Comparison of ENCODE assay signal across 8 cellular contexts in genomic region chr19:19170053-19170945, GRCh38. TPM values are rescaled to one million over a fixed set of nuclear protein-coding genes. Genes with fewer than 3 reads are reported as not detected.
A peak's percentile ranks its signal among the peaks of the same experiment; 100 is the strongest.
DNase-seq lines count a peak whose midpoint lies in the region; ATAC-seq and TF ChIP-seq lines count a peak whose summit lies in the region.

Gene MEF2B, minus strand, starts transcription at chr19:19170263. Its CDS starts 19,528 bp downstream, at chr19:19150735.

- H3K4me3 Mint-ChIP-seq in CD14-positive monocyte = peak within 1 kb of the TSS; percentile 58 to 78

- CTCF ChIA-PET in PC-9 (lab: Charles Lee) = interaction anchor here (0.6 kb wide), 1 partner anchor 1069 kb away, joined by 8 read pairs; no protein-coding TSS in a partner anchor

- H3K9me3 Mint-ChIP-seq in CD14-positive monocyte = peaks cover 0 to 3% (median 0%) of the 10 kb centered on the region in 7 donors

- H3K27me3 ChIP-seq in PC-9 (ENCODE audit: insufficient read depth, low read depth) (no peaks in the 10 kb centered on the region), testis (no peaks in the 10 kb centered on the region)

- H3K27me3 Mint-ChIP-seq in CD14-positive monocyte (ENCODE audit: low read depth in 3 of 3) = peaks cover 8 to 20% (median 12%) of the 10 kb centered on the region in 3 donors

- H4K20me1 ChIP-seq in PC-9 (ENCODE audit: insufficient read depth) = no peaks in the 10 kb centered on the region

- WGBS in testis, 2 donors = 31 to 36% methylated on average over 30 to 57 of the region's 57 CpGs

- no TSS peak for BruUV-seq in PC-9 (replicated peaks; lab: Mats Ljungman, UMichigan)

- H2AFZ ChIP-seq in PC-9 = no peak within 1 kb of the TSS

- TF ChIP-seq POLR2A in testis (IDR thresholded peaks at IDR 0.05) = no peak

- H3K27ac ChIP-seq in PC-9 (no peak within 1 kb of the TSS), testis (no peak within 1 kb of the TSS)

- POLR2A ChIA-PET in PC-9 (lab: Charles Lee; ENCODE audit: unreplicated experiment) = interaction anchor here (0.6 kb wide), 1 partner anchor 1028 kb away, joined by 3 read pairs; no protein-coding TSS in a partner anchor

- peak within 1 kb of the TSS in 3 of 7 donors; percentile 38 to 62 (median 56) for H3K27ac Mint-ChIP-seq in CD14-positive monocyte

- H3K4me3 ChIP-seq in PC-9 = no peak within 1 kb of the TSS
- peak within 1 kb of the TSS in 1 of 2 donors; percentile 43 for H3K4me3 ChIP-seq in testis

- H3K9me3 ChIP-seq in PC-9 (ENCODE audit: insufficient read depth, low read depth) = no peaks in the 10 kb centered on the region
- no peaks in the 10 kb centered on the region for H3K9me3 ChIP-seq in testis

- no peaks in the 10 kb centered on the region for H3K9me2 ChIP-seq in PC-9 (ENCODE audit: insufficient read depth)

- peak within 1 kb of the TSS; percentile 61 for H3K4me2 ChIP-seq in PC-9

- no peaks in the 10 kb centered on the region for H3K36me3 ChIP-seq in PC-9 (ENCODE audit: low read depth)
- no peaks in the 10 kb centered on the region for H3K36me3 ChIP-seq in testis (ENCODE audit: low read depth, missing control alignments)

- ATAC-seq in HG03469 (IDR thresholded peaks at IDR 0.05; ENCODE audit: unreplicated experiment) (peak; percentile 71), omental fat pad (ENCODE audit: low FRiP score) (peak; percentile 78)

- H3K4me1 ChIP-seq in PC-9 (replicated peaks; ENCODE audit: insufficient read depth) (peaks cover 9% of the 10 kb centered on the region), testis (no peaks in the 10 kb centered on the region)

- H3K79me2 ChIP-seq in PC-9 (ENCODE audit: low read depth) = no peaks in the 10 kb centered on the region

- peak; percentile 77 for DNase-seq in CD14-positive monocyte (ENCODE audit: low spot score)
- peak; percentile 85 for DNase-seq in GM19240 (ENCODE audit: insufficient read length, low spot score)
- peak; percentile 44 to 76 for DNase-seq in PC-9
- peak; percentile 63 for DNase-seq in activated T-helper 9 cell treated with anti-CD3 and anti-CD28 coated beads, Interleukin-2, amount 50 U/mL, for 16 hours (ENCODE audit: low read depth)
- DNase-seq in foreskin melanocyte = peak; percentile 30
- peak; percentile 51 for DNase-seq in omental fat pad (ENCODE audit: low spot score)
- peak; percentile 87 for DNase-seq in testis

- H3K4me1 Mint-ChIP-seq in CD14-positive monocyte = peaks cover 24% of the 10 kb centered on the region

- TF ChIP-seq CTCF in CD14-positive monocyte (IDR thresholded peaks at IDR 0.05) = no peak
- TF ChIP-seq CTCF in PC-9 (conservative IDR thresholded peaks at IDR 0.05) = no peak
- no peak for TF ChIP-seq CTCF in omental fat pad (IDR thresholded peaks at IDR 0.05)
- TF ChIP-seq CTCF in testis (IDR thresholded peaks at IDR 0.05) = no peak

- H3F3A ChIP-seq in PC-9 (ENCODE audit: insufficient read depth, low read depth) = peaks cover 14% of the 10 kb centered on the region; the same call in 1 of the 2 replicates

- intact Hi-C loops in CD14-positive monocyte (cut with micrococcal nuclease) = no loop called here
- intact Hi-C loops in PC-9 (cut with micrococcal nuclease; ENCODE audit: unreplicated experiment) = no loop called here
- intact Hi-C loops in testis (cut with DNase I; ENCODE audit: low total_unique reads) = no loop called here

- H3K36me3 Mint-ChIP-seq in CD14-positive monocyte = peaks cover 6 to 16% of the 10 kb centered on the region in 2 donors

RNA-seq across cellular contexts. Expression of gene MEF2B, which starts in this region (rescaled TPM):
- polyA plus RNA-seq in CD14-positive monocyte (under 1 TPM; 0.15 to 0.30 TPM), testis (ENCODE audit: insufficient read depth, low read depth, low replicate concordance) (3.1 TPM)
- total RNA-seq in PC-9 (2021) (1.8 and 3.9 TPM in 2 replicates), omental fat pad (under 1 TPM in 1 of 4 donors, not detected in 3; 0.28 TPM), testis (1 to 10 TPM; 3.0 to 5.7 TPM)

Comparison
In these comparisons a context has a peak if more than half of its experiments do, and no peak if none do; other contexts are left out.
1. Peak in DNase-seq in CD14-positive monocyte; RNA of the gene not detected or under 1 TPM.
2. Peak in DNase-seq and ATAC-seq in omental fat pad; RNA of the gene not detected or under 1 TPM.
3. DNase-seq: peak in every context shown above with its lines; median percentile 87 in testis; 85 in GM19240; 77 in CD14-positive monocyte; 63 in activated T-helper 9 cell treated with anti-CD3 and anti-CD28 coated beads, Interleukin-2, amount 50 U/mL, for 16 hours; 60 in PC-9; 51 in omental fat pad; 30 in foreskin melanocyte.